In genomic region chr1:228830954-228831481, GRCh38 we compare ENCODE assay signal across 2 cellular contexts.
TF ChIP-seq lines count a peak whose summit lies in the region.

No MANE protein-coding gene starts in this region.

TF ChIP-seq in HEK293, 187 proteins besides CTCF, POLR2A, EP300 and RAD21 (continued from another document and continues in another):
- TF ChIP-seq, protein P1, sequence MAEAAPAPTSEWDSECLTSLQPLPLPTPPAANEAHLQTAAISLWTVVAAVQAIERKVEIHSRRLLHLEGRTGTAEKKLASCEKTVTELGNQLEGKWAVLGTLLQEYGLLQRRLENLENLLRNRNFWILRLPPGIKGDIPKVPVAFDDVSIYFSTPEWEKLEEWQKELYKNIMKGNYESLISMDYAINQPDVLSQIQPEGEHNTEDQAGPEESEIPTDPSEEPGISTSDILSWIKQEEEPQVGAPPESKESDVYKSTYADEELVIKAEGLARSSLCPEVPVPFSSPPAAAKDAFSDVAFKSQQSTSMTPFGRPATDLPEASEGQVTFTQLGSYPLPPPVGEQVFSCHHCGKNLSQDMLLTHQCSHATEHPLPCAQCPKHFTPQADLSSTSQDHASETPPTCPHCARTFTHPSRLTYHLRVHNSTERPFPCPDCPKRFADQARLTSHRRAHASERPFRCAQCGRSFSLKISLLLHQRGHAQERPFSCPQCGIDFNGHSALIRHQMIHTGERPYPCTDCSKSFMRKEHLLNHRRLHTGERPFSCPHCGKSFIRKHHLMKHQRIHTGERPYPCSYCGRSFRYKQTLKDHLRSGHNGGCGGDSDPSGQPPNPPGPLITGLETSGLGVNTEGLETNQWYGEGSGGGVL (tag by site-specific recombination; IDR thresholded peaks at IDR 0.05): peak; percentile 61
- TF ChIP-seq ZNF223 (tag by site-specific recombination; IDR thresholded peaks at IDR 0.05) (no peak), ZSCAN30 (tag by site-specific recombination; IDR thresholded peaks at IDR 0.05) (0 out of 2 replicates have a peak, but pooled peaks have one; percentile 19), ZNF266 (tag by site-specific recombination; IDR thresholded peaks at IDR 0.05; ENCODE audit: low read depth) (no peak), PRDM6 (tag by site-specific recombination; IDR thresholded peaks at IDR 0.05) (peak; percentile 25; the same call in 1 of the 2 replicates), ZBTB21 (tag by site-specific recombination; IDR thresholded peaks at IDR 0.05) (peak; percentile 51; the same call in 1 of the 2 replicates), GLI4 (tag by site-specific recombination; IDR thresholded peaks at IDR 0.05) (no peak), GLIS1 (tag by site-specific recombination; IDR thresholded peaks at IDR 0.05) (peak; percentile 93), REPIN1 (tag by site-specific recombination; IDR thresholded peaks at IDR 0.05; ENCODE audit: low read depth) (no peak), ZNF24 (tag by site-specific recombination; IDR thresholded peaks at IDR 0.05) (0 out of 2 replicates have a peak, but pooled peaks have one; percentile 34), ZNF184 (tag by site-specific recombination; IDR thresholded peaks at IDR 0.05) (0 out of 2 replicates have a peak, but pooled peaks have one; percentile 26)
- TF ChIP-seq, protein P2, sequence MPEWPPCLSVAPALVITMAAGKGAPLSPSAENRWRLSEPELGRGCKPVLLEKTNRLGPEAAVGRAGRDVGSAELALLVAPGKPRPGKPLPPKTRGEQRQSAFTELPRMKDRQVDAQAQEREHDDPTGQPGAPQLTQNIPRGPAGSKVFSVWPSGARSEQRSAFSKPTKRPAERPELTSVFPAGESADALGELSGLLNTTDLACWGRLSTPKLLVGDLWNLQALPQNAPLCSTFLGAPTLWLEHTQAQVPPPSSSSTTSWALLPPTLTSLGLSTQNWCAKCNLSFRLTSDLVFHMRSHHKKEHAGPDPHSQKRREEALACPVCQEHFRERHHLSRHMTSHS (tag by site-specific recombination; IDR thresholded peaks at IDR 0.05): no peak
- TF ChIP-seq, protein P3, sequence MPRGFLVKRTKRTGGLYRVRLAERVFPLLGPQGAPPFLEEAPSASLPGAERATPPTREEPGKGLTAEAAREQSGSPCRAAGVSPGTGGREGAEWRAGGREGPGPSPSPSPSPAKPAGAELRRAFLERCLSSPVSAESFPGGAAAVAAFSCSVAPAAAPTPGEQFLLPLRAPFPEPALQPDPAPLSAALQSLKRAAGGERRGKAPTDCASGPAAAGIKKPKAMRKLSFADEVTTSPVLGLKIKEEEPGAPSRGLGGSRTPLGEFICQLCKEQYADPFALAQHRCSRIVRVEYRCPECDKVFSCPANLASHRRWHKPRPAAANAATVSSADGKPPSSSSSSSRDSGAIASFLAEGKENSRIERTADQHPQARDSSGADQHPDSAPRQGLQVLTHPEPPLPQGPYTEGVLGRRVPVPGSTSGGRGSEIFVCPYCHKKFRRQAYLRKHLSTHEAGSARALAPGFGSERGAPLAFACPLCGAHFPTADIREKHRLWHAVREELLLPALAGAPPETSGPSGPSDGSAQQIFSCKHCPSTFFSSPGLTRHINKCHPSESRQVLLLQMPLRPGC (tag by site-specific recombination; IDR thresholded peaks at IDR 0.05): 0 out of 2 replicates have a peak, but pooled peaks have one; percentile 42
- TF ChIP-seq, protein P4, sequence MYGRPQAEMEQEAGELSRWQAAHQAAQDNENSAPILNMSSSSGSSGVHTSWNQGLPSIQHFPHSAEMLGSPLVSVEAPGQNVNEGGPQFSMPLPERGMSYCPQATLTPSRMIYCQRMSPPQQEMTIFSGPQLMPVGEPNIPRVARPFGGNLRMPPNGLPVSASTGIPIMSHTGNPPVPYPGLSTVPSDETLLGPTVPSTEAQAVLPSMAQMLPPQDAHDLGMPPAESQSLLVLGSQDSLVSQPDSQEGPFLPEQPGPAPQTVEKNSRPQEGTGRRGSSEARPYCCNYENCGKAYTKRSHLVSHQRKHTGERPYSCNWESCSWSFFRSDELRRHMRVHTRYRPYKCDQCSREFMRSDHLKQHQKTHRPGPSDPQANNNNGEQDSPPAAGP (tag by site-specific recombination; IDR thresholded peaks at IDR 0.05): peak; percentile 73; the same call in 1 of the 2 replicates
- TF ChIP-seq, protein P5, sequence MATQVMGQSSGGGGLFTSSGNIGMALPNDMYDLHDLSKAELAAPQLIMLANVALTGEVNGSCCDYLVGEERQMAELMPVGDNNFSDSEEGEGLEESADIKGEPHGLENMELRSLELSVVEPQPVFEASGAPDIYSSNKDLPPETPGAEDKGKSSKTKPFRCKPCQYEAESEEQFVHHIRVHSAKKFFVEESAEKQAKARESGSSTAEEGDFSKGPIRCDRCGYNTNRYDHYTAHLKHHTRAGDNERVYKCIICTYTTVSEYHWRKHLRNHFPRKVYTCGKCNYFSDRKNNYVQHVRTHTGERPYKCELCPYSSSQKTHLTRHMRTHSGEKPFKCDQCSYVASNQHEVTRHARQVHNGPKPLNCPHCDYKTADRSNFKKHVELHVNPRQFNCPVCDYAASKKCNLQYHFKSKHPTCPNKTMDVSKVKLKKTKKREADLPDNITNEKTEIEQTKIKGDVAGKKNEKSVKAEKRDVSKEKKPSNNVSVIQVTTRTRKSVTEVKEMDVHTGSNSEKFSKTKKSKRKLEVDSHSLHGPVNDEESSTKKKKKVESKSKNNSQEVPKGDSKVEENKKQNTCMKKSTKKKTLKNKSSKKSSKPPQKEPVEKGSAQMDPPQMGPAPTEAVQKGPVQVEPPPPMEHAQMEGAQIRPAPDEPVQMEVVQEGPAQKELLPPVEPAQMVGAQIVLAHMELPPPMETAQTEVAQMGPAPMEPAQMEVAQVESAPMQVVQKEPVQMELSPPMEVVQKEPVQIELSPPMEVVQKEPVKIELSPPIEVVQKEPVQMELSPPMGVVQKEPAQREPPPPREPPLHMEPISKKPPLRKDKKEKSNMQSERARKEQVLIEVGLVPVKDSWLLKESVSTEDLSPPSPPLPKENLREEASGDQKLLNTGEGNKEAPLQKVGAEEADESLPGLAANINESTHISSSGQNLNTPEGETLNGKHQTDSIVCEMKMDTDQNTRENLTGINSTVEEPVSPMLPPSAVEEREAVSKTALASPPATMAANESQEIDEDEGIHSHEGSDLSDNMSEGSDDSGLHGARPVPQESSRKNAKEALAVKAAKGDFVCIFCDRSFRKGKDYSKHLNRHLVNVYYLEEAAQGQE (tag by site-specific recombination; IDR thresholded peaks at IDR 0.05): no peak

TF ChIP-seq in HepG2, 621 proteins besides CTCF, POLR2A, EP300 and RAD21 (continued from another document and continues in another):
- TF ChIP-seq PRDM10 (CRISPR knock-in tag; IDR thresholded peaks at IDR 0.05; ENCODE audit: low read depth) (no peak), MNT (IDR thresholded peaks at IDR 0.05) (no peak), U2AF1 (optimal IDR thresholded peaks at IDR 0.05; ENCODE audit: low read depth, low read length) (no peak), CREB1 (IDR thresholded peaks at IDR 0.05) (no peak), CREB1 (CRISPR knock-in tag; IDR thresholded peaks at IDR 0.05) (peak; percentile 25; the same call in 1 of the 2 replicates), GTF2F1 (IDR thresholded peaks at IDR 0.05; ENCODE audit: low read length) (no peak), ZNF282 (IDR thresholded peaks at IDR 0.05; ENCODE audit: partially characterized antibody) (no peak), JUN (CRISPR knock-in tag; IDR thresholded peaks at IDR 0.05) (no peak), TCF7 (IDR thresholded peaks at IDR 0.05; ENCODE audit: low read depth) (peak; percentile 20; the same call in 1 of the 2 replicates), RFXANK (CRISPR knock-in tag; IDR thresholded peaks at IDR 0.05) (no peak), ZSCAN29 (CRISPR knock-in tag; conservative IDR thresholded peaks at IDR 0.05) (no peak), ZNF644 (CRISPR knock-in tag; IDR thresholded peaks at IDR 0.05; ENCODE audit: low read depth) (0 out of 2 replicates have a peak, but pooled peaks have one; percentile 7), MXI1 (IDR thresholded peaks at IDR 0.05; ENCODE audit: borderline replicate concordance, low read depth, low read length) (no peak), MAF1 (CRISPR knock-in tag; IDR thresholded peaks at IDR 0.05; ENCODE audit: borderline replicate concordance) (no peak), XBP1 (CRISPR knock-in tag; IDR thresholded peaks at IDR 0.05) (no peak), KAT7 (CRISPR knock-in tag; IDR thresholded peaks at IDR 0.05; ENCODE audit: borderline replicate concordance) (no peak), ZNF350 (CRISPR knock-in tag; IDR thresholded peaks at IDR 0.05; ENCODE audit: borderline replicate concordance, low read depth) (no peak; the same call in 1 of the 2 replicates), HDAC2 (CRISPR knock-in tag; IDR thresholded peaks at IDR 0.05) (0 out of 2 replicates have a peak, but pooled peaks have one; percentile 56), FOXJ3 (CRISPR knock-in tag; IDR thresholded peaks at IDR 0.05; ENCODE audit: borderline replicate concordance) (peak; percentile 19; the same call in 1 of the 2 replicates)
- TF ChIP-seq, protein P6, sequence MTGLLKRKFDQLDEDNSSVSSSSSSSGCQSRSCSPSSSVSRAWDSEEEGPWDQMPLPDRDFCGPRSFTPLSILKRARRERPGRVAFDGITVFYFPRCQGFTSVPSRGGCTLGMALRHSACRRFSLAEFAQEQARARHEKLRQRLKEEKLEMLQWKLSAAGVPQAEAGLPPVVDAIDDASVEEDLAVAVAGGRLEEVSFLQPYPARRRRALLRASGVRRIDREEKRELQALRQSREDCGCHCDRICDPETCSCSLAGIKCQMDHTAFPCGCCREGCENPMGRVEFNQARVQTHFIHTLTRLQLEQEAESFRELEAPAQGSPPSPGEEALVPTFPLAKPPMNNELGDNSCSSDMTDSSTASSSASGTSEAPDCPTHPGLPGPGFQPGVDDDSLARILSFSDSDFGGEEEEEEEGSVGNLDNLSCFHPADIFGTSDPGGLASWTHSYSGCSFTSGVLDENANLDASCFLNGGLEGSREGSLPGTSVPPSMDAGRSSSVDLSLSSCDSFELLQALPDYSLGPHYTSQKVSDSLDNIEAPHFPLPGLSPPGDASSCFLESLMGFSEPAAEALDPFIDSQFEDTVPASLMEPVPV (CRISPR knock-in tag; IDR thresholded peaks at IDR 0.05): no peak
- TF ChIP-seq, protein P7, sequence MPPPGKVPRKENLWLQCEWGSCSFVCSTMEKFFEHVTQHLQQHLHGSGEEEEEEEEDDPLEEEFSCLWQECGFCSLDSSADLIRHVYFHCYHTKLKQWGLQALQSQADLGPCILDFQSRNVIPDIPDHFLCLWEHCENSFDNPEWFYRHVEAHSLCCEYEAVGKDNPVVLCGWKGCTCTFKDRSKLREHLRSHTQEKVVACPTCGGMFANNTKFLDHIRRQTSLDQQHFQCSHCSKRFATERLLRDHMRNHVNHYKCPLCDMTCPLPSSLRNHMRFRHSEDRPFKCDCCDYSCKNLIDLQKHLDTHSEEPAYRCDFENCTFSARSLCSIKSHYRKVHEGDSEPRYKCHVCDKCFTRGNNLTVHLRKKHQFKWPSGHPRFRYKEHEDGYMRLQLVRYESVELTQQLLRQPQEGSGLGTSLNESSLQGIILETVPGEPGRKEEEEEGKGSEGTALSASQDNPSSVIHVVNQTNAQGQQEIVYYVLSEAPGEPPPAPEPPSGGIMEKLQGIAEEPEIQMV (CRISPR knock-in tag; IDR thresholded peaks at IDR 0.05; ENCODE audit: low read depth): no peak
- TF ChIP-seq, protein P8, sequence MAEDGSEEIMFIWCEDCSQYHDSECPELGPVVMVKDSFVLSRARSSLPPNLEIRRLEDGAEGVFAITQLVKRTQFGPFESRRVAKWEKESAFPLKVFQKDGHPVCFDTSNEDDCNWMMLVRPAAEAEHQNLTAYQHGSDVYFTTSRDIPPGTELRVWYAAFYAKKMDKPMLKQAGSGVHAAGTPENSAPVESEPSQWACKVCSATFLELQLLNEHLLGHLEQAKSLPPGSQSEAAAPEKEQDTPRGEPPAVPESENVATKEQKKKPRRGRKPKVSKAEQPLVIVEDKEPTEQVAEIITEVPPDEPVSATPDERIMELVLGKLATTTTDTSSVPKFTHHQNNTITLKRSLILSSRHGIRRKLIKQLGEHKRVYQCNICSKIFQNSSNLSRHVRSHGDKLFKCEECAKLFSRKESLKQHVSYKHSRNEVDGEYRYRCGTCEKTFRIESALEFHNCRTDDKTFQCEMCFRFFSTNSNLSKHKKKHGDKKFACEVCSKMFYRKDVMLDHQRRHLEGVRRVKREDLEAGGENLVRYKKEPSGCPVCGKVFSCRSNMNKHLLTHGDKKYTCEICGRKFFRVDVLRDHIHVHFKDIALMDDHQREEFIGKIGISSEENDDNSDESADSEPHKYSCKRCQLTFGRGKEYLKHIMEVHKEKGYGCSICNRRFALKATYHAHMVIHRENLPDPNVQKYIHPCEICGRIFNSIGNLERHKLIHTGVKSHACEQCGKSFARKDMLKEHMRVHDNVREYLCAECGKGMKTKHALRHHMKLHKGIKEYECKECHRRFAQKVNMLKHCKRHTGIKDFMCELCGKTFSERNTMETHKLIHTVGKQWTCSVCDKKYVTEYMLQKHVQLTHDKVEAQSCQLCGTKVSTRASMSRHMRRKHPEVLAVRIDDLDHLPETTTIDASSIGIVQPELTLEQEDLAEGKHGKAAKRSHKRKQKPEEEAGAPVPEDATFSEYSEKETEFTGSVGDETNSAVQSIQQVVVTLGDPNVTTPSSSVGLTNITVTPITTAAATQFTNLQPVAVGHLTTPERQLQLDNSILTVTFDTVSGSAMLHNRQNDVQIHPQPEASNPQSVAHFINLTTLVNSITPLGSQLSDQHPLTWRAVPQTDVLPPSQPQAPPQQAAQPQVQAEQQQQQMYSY (CRISPR knock-in tag; IDR thresholded peaks at IDR 0.05): no peak
